Comparison of ENCODE assay signal across 8 cellular contexts in genomic region chr5:139668924-139669680, GRCh38. TPM values are rescaled to one million over a fixed set of nuclear protein-coding genes. Genes with fewer than 3 reads are reported as not detected.
DNase-seq lines count a peak whose midpoint lies in the region; ATAC-seq, FAIRE-seq and TF ChIP-seq lines count a peak whose summit lies in the region.

No MANE protein-coding gene starts in this region.

- no peaks in the 10 kb centered on the region for H3K27me3 Mint-ChIP-seq in activated CD4-positive, alpha-beta T cell treated with anti-CD3 and anti-CD28 coated beads, Interleukin-2, amount 10 ng/mL, durations not matched to agents 24 days and 14 days
- H3K27me3 Mint-ChIP-seq in activated T-helper 17 cell treated with anti-CD3 and anti-CD28 coated beads, Interleukin-2, amount 50 U/mL, for 72 hours: peaks cover 4% of the 10 kb centered on the region

- no peak for FAIRE-seq in HepG2 (lab: Jason Lieb, UNC)

- peak overlapping the region; percentile 73 for H3K4me3 Mint-ChIP-seq in activated CD4-positive, alpha-beta T cell treated with anti-CD3 and anti-CD28 coated beads, Interleukin-2, amount 10 ng/mL, durations not matched to agents 24 days and 14 days
- H3K4me3 Mint-ChIP-seq in activated T-helper 17 cell treated with anti-CD3 and anti-CD28 coated beads, Interleukin-2, amount 50 U/mL, for 72 hours: peak overlapping the region; percentile 65

- TF ChIP-seq EP300 in HepG2 (IDR thresholded peaks at IDR 0.05; ENCODE audit: low read depth in 2 of 2, low read length in 2 of 2): no peak
- no peak for TF ChIP-seq EP300 in HepG2 (CRISPR knock-in tag; IDR thresholded peaks at IDR 0.05; ENCODE audit: borderline replicate concordance)

- H4K20me1 ChIP-seq in HepG2 (ENCODE audit: insufficient read depth, low read length): peaks cover 73% of the 10 kb centered on the region

- peak overlapping the region; percentile 71 for H3K4me2 ChIP-seq in HepG2 (ENCODE audit: low read depth, low read length)

- intact Hi-C loops in activated CD4-positive, alpha-beta T cell treated with anti-CD3 and anti-CD28 coated beads, Interleukin-2, amount 10 ng/mL, durations not matched to agents 24 days and 14 days (cut with micrococcal nuclease): loop anchor here (2.0 kb wide), 2 partner anchors 20 to 32 kb away; partner anchors contain the start of gene CXXC5
- intact Hi-C loops in HepG2 (cut with micrococcal nuclease; ENCODE audit: unreplicated experiment): no loop called here
- intact Hi-C loops in thyroid gland (cut with DNase I): no loop called here

- POLR2A ChIA-PET in HepG2 (lab: Yijun Ruan, JAX): interaction anchor here (0.8 to 2.0 kb wide), 7 partner anchors 9 to 78 kb away, joined by 3 to 9 read pairs (median 5); partner anchors contain the start of gene CXXC5

- H3K27ac ChIP-seq in HepG2 (ENCODE audit: extremely low read length, insufficient read depth, low read length) (peak overlapping the region; percentile 56), thyroid gland (peak overlapping the region in 2 of 3 donors; percentile 92)

- H3K4me1 ChIP-seq in HepG2 (ENCODE audit: insufficient read depth, low read length) (peaks cover 62% of the 10 kb centered on the region), thyroid gland (peaks cover 76 to 99% of the 10 kb centered on the region in 2 donors)

- H3K4me1 Mint-ChIP-seq in activated CD4-positive, alpha-beta T cell treated with anti-CD3 and anti-CD28 coated beads, Interleukin-2, amount 10 ng/mL, durations not matched to agents 24 days and 14 days: peaks cover 29% of the 10 kb centered on the region
- peaks cover 9% of the 10 kb centered on the region for H3K4me1 Mint-ChIP-seq in activated T-helper 17 cell treated with anti-CD3 and anti-CD28 coated beads, Interleukin-2, amount 50 U/mL, for 72 hours

- H3K79me2 ChIP-seq in HepG2 (ENCODE audit: insufficient read depth, low read length): peaks cover 92% of the 10 kb centered on the region

- H3K27me3 ChIP-seq in HepG2 (ENCODE audit: control insufficient read depth in 1 of 2, insufficient read depth in 2 of 2, low read length in 2 of 2): no peaks in the 10 kb centered on the region
- H3K27me3 ChIP-seq in thyroid gland: no peaks in the 10 kb centered on the region

- peaks cover 4 to 13% of the 10 kb centered on the region in 2 experiments for H3K36me3 ChIP-seq in HepG2 (replicated peaks in 1 of 2; ENCODE audit: control insufficient read depth in 1 of 2, insufficient read depth in 2 of 2, low read length in 2 of 2)
- no peaks in the 10 kb centered on the region for H3K36me3 ChIP-seq in thyroid gland

- H3K9me3 Mint-ChIP-seq in activated CD4-positive, alpha-beta T cell treated with anti-CD3 and anti-CD28 coated beads, Interleukin-2, amount 10 ng/mL, durations not matched to agents 24 days and 14 days: no peaks in the 10 kb centered on the region
- H3K9me3 Mint-ChIP-seq in activated T-helper 17 cell treated with anti-CD3 and anti-CD28 coated beads, Interleukin-2, amount 50 U/mL, for 72 hours: no peaks in the 10 kb centered on the region

- H3K27ac Mint-ChIP-seq in activated CD4-positive, alpha-beta T cell treated with anti-CD3 and anti-CD28 coated beads, Interleukin-2, amount 10 ng/mL, durations not matched to agents 24 days and 14 days: no peak overlapping the region
- H3K27ac Mint-ChIP-seq in activated T-helper 17 cell treated with anti-CD3 and anti-CD28 coated beads, Interleukin-2, amount 50 U/mL, for 72 hours: peak overlapping the region; percentile 48

- no peak for DNase-seq in activated CD4-positive, alpha-beta T cell treated with anti-CD3 and anti-CD28 coated beads, Interleukin-2, amount 10 ng/mL, durations not matched to agents 24 days and 14 days
- no peak for DNase-seq in activated CD4-positive, alpha-beta T cell treated with anti-CD3 and anti-CD28 coated beads, Interleukin-2, amount 50 U/mL, for 1 hour
- DNase-seq in HepG2 (ENCODE audit: low spot score) (no peak), thyroid gland (no peak), SKM-1 (lab: John Stamatoyannopoulos, UW; ENCODE audit: unreplicated experiment) (no peak), AG20443 (ENCODE audit: low spot score) (no peak)

- in situ Hi-C loops in HepG2 (cut with HindIII; ENCODE audit: extremely low pct_ligation_motif_present, low pct_unique_long_range_greater_than_20kb): no loop called here

- H3K36me3 Mint-ChIP-seq in activated CD4-positive, alpha-beta T cell treated with anti-CD3 and anti-CD28 coated beads, Interleukin-2, amount 10 ng/mL, durations not matched to agents 24 days and 14 days (ENCODE audit: low read depth): no peaks in the 10 kb centered on the region
- H3K36me3 Mint-ChIP-seq in activated T-helper 17 cell treated with anti-CD3 and anti-CD28 coated beads, Interleukin-2, amount 50 U/mL, for 72 hours (ENCODE audit: low read depth): no peaks in the 10 kb centered on the region

- no peak for TF ChIP-seq CTCF in HepG2 (CRISPR knock-in tag; IDR thresholded peaks at IDR 0.05)
- TF ChIP-seq CTCF in thyroid gland (IDR thresholded peaks at IDR 0.05): no peak

- no peak overlapping the region for H2AFZ ChIP-seq in HepG2 (ENCODE audit: low read length)

- CTCF ChIA-PET in HepG2 (lab: Yijun Ruan, JAX; ENCODE audit: low intra/inter-chr PET ratio, low total read pairs): no interaction called here

- peak overlapping the region; percentile 38; the same call in 1 of the 2 replicates for H3K9ac ChIP-seq in HepG2 (ENCODE audit: insufficient read depth, low read depth, low read length)

- ATAC-seq in activated T-helper 17 cell treated with anti-CD3 and anti-CD28 coated beads, Interleukin-2, amount 50 U/mL, for 72 hours (replicated peaks): no peak
- ATAC-seq in HepG2 (peak; percentile 2), GM18867 (IDR thresholded peaks at IDR 0.05; ENCODE audit: unreplicated experiment) (no peak)

- peak overlapping the region in 1 of 3 experiments; percentile 47; a peak in 1 of 6 replicates for H3K4me3 ChIP-seq in HepG2 (replicated peaks in 1 of 3; ENCODE audit: insufficient read depth in 1 of 3, low read depth in 2 of 3, low read length in 3 of 3)
- H3K4me3 ChIP-seq in thyroid gland (replicated peaks in 1 of 3): no peak overlapping the region

- TF ChIP-seq POLR2A in HepG2 (IDR thresholded peaks at IDR 0.05; ENCODE audit: insufficient read depth in 1 of 2, low read depth in 2 of 2, low read length in 2 of 2) (no peak), thyroid gland (IDR thresholded peaks at IDR 0.05) (no peak)

- BruUV-seq in HepG2 (replicated peaks; lab: Mats Ljungman, UMichigan): no TSS peak

- TF ChIP-seq RAD21 in HepG2 (CRISPR knock-in tag; IDR thresholded peaks at IDR 0.05): no peak

- WGBS in HepG2 (ENCODE audit: low lambda C conversion rate): 92% methylated on average over 10 of the region's 18 CpGs
- 84 to 94% methylated on average over 15 to 18 of the region's 18 CpGs for WGBS in thyroid gland, 2 donors

- H3K9me3 ChIP-seq in HepG2 (ENCODE audit: low read length): no peaks in the 10 kb centered on the region
- H3K9me3 ChIP-seq in thyroid gland: no peaks in the 10 kb centered on the region

TF ChIP-seq in HepG2, 621 proteins besides CTCF, POLR2A, EP300 and RAD21:
- TF ChIP-seq HNF4A (CRISPR knock-in tag; IDR thresholded peaks at IDR 0.05) (no peak), HNRNPL (IDR thresholded peaks at IDR 0.05; ENCODE audit: low read depth, low read length) (peak; percentile 63; the same call in 1 of the 2 replicates), ZBTB33 (CRISPR knock-in tag; IDR thresholded peaks at IDR 0.05) (peak; percentile 56; the same call in 1 of the 2 replicates)

RNA-seq across cellular contexts. Expression of gene CXXC5, which starts 21.0 kb away (rescaled TPM):
- 1.2 and 1.9 TPM in 2 replicates for total RNA-seq in activated CD4-positive, alpha-beta T cell treated with anti-CD3 and anti-CD28 coated beads, Interleukin-2, amount 10 ng/mL, durations not matched to agents 24 days and 14 days
- total RNA-seq in activated T-helper 17 cell treated with anti-CD3 and anti-CD28 coated beads, Interleukin-2, amount 50 U/mL, for 72 hours: 1 to 10 TPM in 1 of 2 donors, under 1 TPM in 1; 0.89 to 2.7 TPM
- total RNA-seq in HepG2 (2016; rRNA removed; fragmentation: Illumina TruSeq; extraction: Trizol) (30.7 and 33.0 TPM in 2 replicates), thyroid gland (10 to 100 TPM; 52.3 to 81.8 (median 62.6) TPM)
- 7.4 and 8.6 TPM in 2 replicates for total RNA-seq in HepG2 (2016; cell fraction: cytosol; rRNA removed; fragmentation: Illumina TruSeq; extraction: Trizol; ENCODE audit: low read depth)
- total RNA-seq in HepG2 (2016; cell fraction: insoluble cytoplasmic fraction; rRNA removed; fragmentation: Illumina TruSeq; extraction: Trizol): 30.5 and 33.5 TPM in 2 replicates
- total RNA-seq in HepG2 (2016; cell fraction: membrane; rRNA removed; fragmentation: Illumina TruSeq; extraction: Trizol): 32.7 and 37.9 TPM in 2 replicates
- 17.6 and 21.1 TPM in 2 replicates for total RNA-seq in HepG2 (2016; cell fraction: nucleus; rRNA removed; fragmentation: Illumina TruSeq; extraction: Trizol)
- 27.9 and 32.3 TPM in 2 replicates for polyA plus RNA-seq in HepG2 (2011; rRNA removed)
- 20.7 and 35.7 TPM in 2 replicates for polyA plus RNA-seq in HepG2 (2011; cell fraction: cytosol; rRNA removed)
- polyA plus RNA-seq in HepG2 (2011; cell fraction: nucleus; rRNA removed): 20.0 and 30.1 TPM in 2 replicates
- polyA plus RNA-seq in HepG2 (2012): 21.9 and 26.2 TPM in 2 replicates
- polyA plus RNA-seq in HepG2 (2016; cell fraction: cytosol; fragmentation: Illumina TruSeq; extraction: Trizol; ENCODE audit: low read depth): 7.7 and 8.6 TPM in 2 replicates
- polyA plus RNA-seq in HepG2 (2016; cell fraction: insoluble cytoplasmic fraction; fragmentation: Illumina TruSeq; extraction: Trizol; ENCODE audit: low read depth): 46.9 and 51.9 TPM in 2 replicates
- 30.1 and 31.3 TPM in 2 replicates for polyA plus RNA-seq in HepG2 (2016; cell fraction: membrane; fragmentation: Illumina TruSeq; extraction: Trizol; ENCODE audit: low read depth)
- polyA plus RNA-seq in HepG2 (2016; cell fraction: nucleus; fragmentation: Illumina TruSeq; extraction: Trizol; ENCODE audit: insufficient read depth, low read depth): 39.0 and 44.0 TPM in 2 replicates
- polyA minus RNA-seq in HepG2 (2011; rRNA and poly(A)+ RNA removed; ENCODE audit: low replicate concordance): 13.2 and 63.5 TPM in 2 replicates
- 26.9 and 37.6 TPM in 2 replicates for polyA minus RNA-seq in HepG2 (2011; cell fraction: cytosol; rRNA and poly(A)+ RNA removed)
- 18.7 and 20.6 TPM in 2 replicates for polyA minus RNA-seq in HepG2 (2011; cell fraction: nucleus; rRNA and poly(A)+ RNA removed)
